9 cellular contexts compared by ENCODE assay signal in genomic region chr9:78103971-78104433, GRCh38.
DNase-seq lines count a peak whose midpoint lies in the region; ATAC-seq, FAIRE-seq and TF ChIP-seq lines count a peak whose summit lies in the region.
"Had no signal": no experiment of that assay in that cellular context is flagged by ENCODE, and none has a peak within 500 bp of the region (broad histone marks: within the 10 kb centered on the region; RNA-seq: fewer than 3 reads in every experiment).

No MANE protein-coding gene starts in this region.

- ATAC-seq in HG03025 (IDR thresholded peaks at IDR 0.05; ENCODE audit: low FRiP score, unreplicated experiment) (peak; percentile 71), T-cell (replicated peaks in 1 of 4) (peak in 3 of 4 experiments; percentile 55 to 65 (median 57)), SK-N-SH treated with all-trans-retinoic acid at 6 μM for 48 hours (no peak)

- CTCF ChIA-PET in activated naive CD4-positive, alpha-beta T cell treated with anti-CD3 and anti-CD28 coated beads for 36 hours (lab: Charles Lee): interaction anchor here (1.4 kb wide), 1 partner anchor 69 kb away, joined by 4 read pairs; no protein-coding TSS in a partner anchor
- CTCF ChIA-PET in T-cell (lab: Charles Lee): no interaction called here

- no peak for TF ChIP-seq EP300 in ovary (IDR thresholded peaks at IDR 0.05)

- no peaks in the 10 kb centered on the region for H3K9me3 ChIP-seq in ovary

- no peak overlapping the region for H3K27ac Mint-ChIP-seq in activated naive CD4-positive, alpha-beta T cell treated with anti-CD3 and anti-CD28 coated beads for 36 hours
- H3K27ac Mint-ChIP-seq in T-cell: peak overlapping the region; percentile 23 to 42

- intact Hi-C loops in activated naive CD4-positive, alpha-beta T cell treated with anti-CD3 and anti-CD28 coated beads for 36 hours (cut with micrococcal nuclease): no loop called here
- intact Hi-C loops in ovary (cut with DNase I): no loop called here

- TF ChIP-seq POLR2A in ovary (IDR thresholded peaks at IDR 0.05): no peak

- no peak overlapping the region for H3K4me3 ChIP-seq in ovary

- no peak for TF ChIP-seq CTCF in ovary (IDR thresholded peaks at IDR 0.05)

- POLR2A ChIA-PET in T-cell (lab: Charles Lee): no interaction called here

- no peaks in the 10 kb centered on the region for H3K36me3 ChIP-seq in ovary

- peak; percentile 50 for DNase-seq in activated naive CD4-positive, alpha-beta T cell treated with anti-CD3 and anti-CD28 coated beads for 36 hours
- DNase-seq in activated naive CD4-positive, alpha-beta T cell treated with Interleukin-2 at 50 U/mL for 16 hours: no peak
- peak in 5 of 34 experiments; percentile 5 to 38 (median 12) for DNase-seq in T-cell
- peak; percentile 55 for DNase-seq in stimulated activated CD8-positive, alpha-beta memory T cell treated with anti-CD3 and anti-CD28 coated beads, Interleukin-4, amount 100 ng/mL, for 48 hours
- no peak for DNase-seq in ovary
- no peak for DNase-seq in HTR-8/SVneo (ENCODE audit: insufficient read length, low spot score)

- H3K4me1 ChIP-seq in ovary (ENCODE audit: insufficient read depth): no peaks in the 10 kb centered on the region

- peak overlapping the region; percentile 8 for H3K4me3 Mint-ChIP-seq in activated naive CD4-positive, alpha-beta T cell treated with anti-CD3 and anti-CD28 coated beads for 36 hours
- H3K4me3 Mint-ChIP-seq in T-cell: peak overlapping the region in 1 of 3 donors; percentile 48

- 90 to 93% (median 91%) methylated on average over 6 of the region's 6 CpGs for WGBS in ovary, 3 donors

- H3K27ac ChIP-seq in ovary: no peak overlapping the region

- no peaks in the 10 kb centered on the region for H3K27me3 Mint-ChIP-seq in activated naive CD4-positive, alpha-beta T cell treated with anti-CD3 and anti-CD28 coated beads for 36 hours (ENCODE audit: low read depth)
- H3K27me3 Mint-ChIP-seq in T-cell: no peaks in the 10 kb centered on the region

- no peak for FAIRE-seq in HTR-8/SVneo (lab: Jason Lieb, UNC)
- FAIRE-seq: H1 had no signal

- peaks cover 26% of the 10 kb centered on the region for H3K4me1 Mint-ChIP-seq in activated naive CD4-positive, alpha-beta T cell treated with anti-CD3 and anti-CD28 coated beads for 36 hours (ENCODE audit: low read depth)
- H3K4me1 Mint-ChIP-seq in T-cell: peaks cover 31 to 42% (median 38%) of the 10 kb centered on the region in 3 donors

- H3K27me3 ChIP-seq in ovary: no peaks in the 10 kb centered on the region

- peaks cover 10% of the 10 kb centered on the region for H3K36me3 Mint-ChIP-seq in activated naive CD4-positive, alpha-beta T cell treated with anti-CD3 and anti-CD28 coated beads for 36 hours (ENCODE audit: low read depth)
- peaks cover 6% of the 10 kb centered on the region for H3K36me3 Mint-ChIP-seq in T-cell

- peaks cover 12% of the 10 kb centered on the region for H3K9me3 Mint-ChIP-seq in activated naive CD4-positive, alpha-beta T cell treated with anti-CD3 and anti-CD28 coated beads for 36 hours
- peaks cover 0 to 20% (median 4%) of the 10 kb centered on the region in 3 donors for H3K9me3 Mint-ChIP-seq in T-cell

TF ChIP-seq in SK-N-SH treated with all-trans-retinoic acid at 6 μM for 48 hours, 23 proteins besides CTCF, POLR2A, EP300 and RAD21:
- TF ChIP-seq ISL1 (CRISPR knock-in tag; IDR thresholded peaks at IDR 0.05): no peak
- TF ChIP-seq OSR1 (CRISPR knock-in tag; IDR thresholded peaks at IDR 0.05): no peak
- no peak for TF ChIP-seq POU6F1 (CRISPR knock-in tag; IDR thresholded peaks at IDR 0.05; ENCODE audit: borderline replicate concordance, low read depth)
- no peak for TF ChIP-seq ESRRG (CRISPR knock-in tag; IDR thresholded peaks at IDR 0.05)
- no peak for TF ChIP-seq TCF4 (CRISPR knock-in tag; IDR thresholded peaks at IDR 0.05; ENCODE audit: borderline replicate concordance)
- TF ChIP-seq PPARA (CRISPR knock-in tag; IDR thresholded peaks at IDR 0.05; ENCODE audit: borderline replicate concordance): no peak
- no peak for TF ChIP-seq BACH2 (CRISPR knock-in tag; IDR thresholded peaks at IDR 0.05; ENCODE audit: borderline replicate concordance)

Comparison
In these comparisons a context has a peak if more than half of its experiments do, and no peak if none do; other contexts are left out.
1. DNase-seq: peak in activated naive CD4-positive, alpha-beta T cell treated with anti-CD3 and anti-CD28 coated beads for 36 hours (single experiment) and stimulated activated CD8-positive, alpha-beta memory T cell treated with anti-CD3 and anti-CD28 coated beads, Interleukin-4, amount 100 ng/mL, for 48 hours (single experiment); none in activated naive CD4-positive, alpha-beta T cell treated with Interleukin-2 at 50 U/mL for 16 hours (single experiment), ovary (0 of 5) and HTR-8/SVneo (single experiment).